ENCODE assay signal across 22 cellular contexts in the genomic region with DNA sequence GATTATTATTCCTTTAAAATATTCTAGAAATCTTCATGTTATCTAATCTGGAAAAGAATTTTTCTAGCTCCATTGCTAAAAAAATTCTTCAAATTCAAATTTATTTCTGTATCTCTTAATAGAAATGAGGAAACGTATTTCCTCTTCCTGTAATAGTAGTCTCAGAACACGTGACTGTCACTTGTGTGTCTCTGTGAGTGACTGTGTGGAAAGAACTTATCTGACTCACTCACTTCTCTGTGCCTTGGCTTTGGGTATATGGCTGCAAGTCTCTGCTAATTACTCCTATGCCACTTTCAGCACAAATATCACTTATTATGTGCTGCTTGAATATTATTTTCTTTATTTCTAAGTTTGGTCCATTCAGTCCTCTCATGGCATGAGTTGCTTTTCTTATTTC.
DNase-seq lines count a peak whose midpoint lies in the region; ATAC-seq, FAIRE-seq and TF ChIP-seq lines count a peak whose summit lies in the region.
"Had no signal": no experiment of that assay in that cellular context is flagged by ENCODE, and none has a peak within 500 bp of the region (broad histone marks: within the 10 kb centered on the region; RNA-seq: fewer than 3 reads in every experiment).

No MANE protein-coding gene starts in this region.

- POLR2A ChIA-PET in H1 (lab: Charles Lee; ENCODE audit: partially characterized antibody) = interaction anchor here (0.8 to 1.5 kb wide), 4 partner anchors 11 to 18 kb away, joined by 3 to 5 read pairs (median 4); no protein-coding TSS in a partner anchor

- no peak overlapping the region for H2AFZ ChIP-seq in H1 (ENCODE audit: low read length)
- H2AFZ ChIP-seq: GM23248 had no signal

- H2BK20ac ChIP-seq in H1 (ENCODE audit: low read length) = peak overlapping the region; percentile 100

- peak overlapping the region; percentile 97 for H4K91ac ChIP-seq in H1 (replicated peaks; ENCODE audit: insufficient read length, low read length)

- peak overlapping the region; percentile 96; the same call in 1 of the 2 replicates for H2BK12ac ChIP-seq in H1 (ENCODE audit: low read depth, low read length)

- H4K5ac ChIP-seq in H1 (ENCODE audit: insufficient read length, low read depth, low read length) = peak overlapping the region; percentile 85
- H4K5ac ChIP-seq in mesendoderm (ENCODE audit: low read length) = no peak overlapping the region

- H3K14ac ChIP-seq in H1 (ENCODE audit: insufficient read length) = no peak overlapping the region

- H3K23ac ChIP-seq in H1 (ENCODE audit: insufficient read length) (no peak overlapping the region), mesendoderm (ENCODE audit: low read length) (no peak overlapping the region)

- peak overlapping the region; percentile 33 to 82; a peak in 2 of 4 replicates for H3K4me2 ChIP-seq in H1 (ENCODE audit: insufficient read depth in 1 of 2, low read depth in 2 of 2, low read length in 2 of 2)
- no peak overlapping the region for H3K4me2 ChIP-seq in mesendoderm (ENCODE audit: low read length)

- H2BK5ac ChIP-seq in H1 (ENCODE audit: low read depth, low read length) (peak overlapping the region; percentile 100), mesendoderm (ENCODE audit: low read length) (peak overlapping the region; percentile 64)

- H4K8ac ChIP-seq in H1 (ENCODE audit: extremely low read depth, insufficient read depth, low read length) (no peak overlapping the region), mesendoderm (ENCODE audit: low read depth, low read length) (no peak overlapping the region)

- TF ChIP-seq POLR2A in H1 (IDR thresholded peaks at IDR 0.05; ENCODE audit: control extremely low read depth in 1 of 2, low read depth in 2 of 2, low read length in 2 of 2) = no peak

- H3K4me3 ChIP-seq in H1 (ENCODE audit: extremely low read depth in 1 of 4, insufficient read depth in 2 of 4, low read depth in 3 of 4, low read length in 4 of 4) = peak overlapping the region in 2 of 4 experiments; percentile 79 to 83; a peak in 3 of 8 replicates
- no peak overlapping the region for H3K4me3 ChIP-seq in mesendoderm (ENCODE audit: low read length)
- no peak overlapping the region for H3K4me3 ChIP-seq in small intestine (ENCODE audit: low read depth in 1 of 2, low read length in 2 of 2)
- H3K4me3 ChIP-seq: GM23248, SJCRH30 had no signal

- TF ChIP-seq RAD21 in H1 (IDR thresholded peaks at IDR 0.05 in 1 of 2, conservative IDR thresholded peaks at IDR 0.05 in 1 of 2; ENCODE audit: low read depth in 2 of 2, low read length in 2 of 2) = no peak

- 18% methylated on average over 2 of the region's 2 CpGs; no CpG with 5 or more reads in 1 of the 2 experiments for WGBS in H1 (ENCODE audit: extremely low coverage in 1 of 2, insufficient coverage in 1 of 2, insufficient read length in 1 of 2, insufficient replicate concordance in 2 of 2, low coverage in 1 of 2, low lambda C conversion rate in 2 of 2, missing lambda C conversion rate in 1 of 2), 2 experiments
- no CpG with 5 or more reads among the region's 2 CpGs for WGBS in mesendoderm (ENCODE audit: extremely low coverage, insufficient coverage, low lambda C conversion rate)
- WGBS in small intestine, 3 donors = 48 to 50% (median 49%) methylated on average over 2 of the region's 2 CpGs

- DNase-seq in HCEC 1CT = peak; percentile 5
- peak; percentile 40 for DNase-seq in MV-4-11 (lab: John Stamatoyannopoulos, UW)
- no peak for DNase-seq in H1 (ENCODE audit: low read depth in 1 of 2, low spot score in 2 of 2)
- DNase-seq in mesendoderm = peak; percentile 71
- DNase-seq in small intestine = no peak
- DNase-seq: Caco-2; CD4-positive, alpha-beta T cell; DMS 273 treated with DMSO at 0.1 percent for 48 hours; DMS79 treated with DMSO at 0.1 percent for 48 hours; GM23248; IMR-90; NCI-H1105; NCI-H146; NCI-H2029; NCI-H2227 treated with DMSO at 0.1 percent for 48 hours; NCI-H510A treated with DMSO at 0.1 percent for 48 hours; NCI-H748 treated with DMSO at 0.1 percent for 48 hours; SJCRH30; T-cell had no signal

- H3K9me3 ChIP-seq in H1 (ENCODE audit: insufficient read depth in 2 of 2, low read depth in 1 of 2, low read length in 1 of 2) = no peaks in the 10 kb centered on the region
- H3K9me3 ChIP-seq in small intestine (ENCODE audit: control insufficient read depth, low read depth) = peaks cover 5% of the 10 kb centered on the region
- H3K9me3 ChIP-seq: Caco-2, SJCRH30 had no signal

- FAIRE-seq in H1 (lab: Jason Lieb, UNC) (no peak), small intestine (lab: Jason Lieb, UNC) (no peak)

- H4K20me1 ChIP-seq in H1 (replicated peaks in 1 of 2; ENCODE audit: control insufficient read depth in 1 of 2, insufficient read depth in 2 of 2, low read length in 2 of 2) = peaks cover 0 to 2% of the 10 kb centered on the region in 2 experiments

- no peak for TF ChIP-seq CTCF in H1 (IDR thresholded peaks at IDR 0.05; ENCODE audit: control extremely low read depth in 1 of 3, insufficient read depth in 1 of 3, low read depth in 1 of 3, low read length in 3 of 3)

- H3K18ac ChIP-seq in H1 (ENCODE audit: extremely low read depth, low read length) (peak overlapping the region; percentile 95), mesendoderm (ENCODE audit: low read length) (no peak overlapping the region)

- peaks cover 3% of the 10 kb centered on the region; the same call in 1 of the 2 replicates for H3K23me2 ChIP-seq in H1 (ENCODE audit: low read depth, low read length)

- H3K4ac ChIP-seq in H1 (replicated peaks; ENCODE audit: insufficient read length, low read depth, low read length) = peak overlapping the region; percentile 99
- no peak overlapping the region for H3K4ac ChIP-seq in mesendoderm (ENCODE audit: low read depth, low read length)

- H2BK15ac ChIP-seq in H1 (ENCODE audit: low read length) = 0 out of 2 replicates have a peak overlapping the region, but pooled peaks have one; percentile 53
- peak overlapping the region; percentile 74 for H2BK15ac ChIP-seq in mesendoderm (replicated peaks; ENCODE audit: low read depth)

- TF ChIP-seq EP300 in H1 (IDR thresholded peaks at IDR 0.05; ENCODE audit: borderline replicate concordance in 1 of 2, low read depth in 2 of 2, low read length in 2 of 2) = no peak

- CTCF ChIA-PET in H1 (lab: Charles Lee; ENCODE audit: partially characterized antibody) = no interaction called here

- peak overlapping the region; percentile 47; the same call in 1 of the 2 replicates for H3K27ac ChIP-seq in H1 (ENCODE audit: low read depth, low read length)
- no peak overlapping the region for H3K27ac ChIP-seq in mesendoderm (ENCODE audit: low read depth, low read length)
- no peak overlapping the region for H3K27ac ChIP-seq in small intestine (ENCODE audit: low read depth in 1 of 2, low read length in 1 of 2)
- H3K27ac ChIP-seq: GM23248, SJCRH30 had no signal

- H2BK120ac ChIP-seq in H1 (replicated peaks; ENCODE audit: low read depth, low read length) = peak overlapping the region; percentile 99
- H2BK120ac ChIP-seq in mesendoderm (ENCODE audit: low read depth, low read length) = no peak overlapping the region

- H3K56ac ChIP-seq in H1 (replicated peaks; ENCODE audit: insufficient read length, low read depth, low read length) (no peak overlapping the region), mesendoderm (ENCODE audit: low read length) (peak overlapping the region; percentile 1)

- H3K36me3 ChIP-seq in H1 (ENCODE audit: control insufficient read depth in 2 of 4, insufficient read depth in 4 of 4, low read length in 3 of 4) (peaks cover 0 to 6% (median 0%) of the 10 kb centered on the region in 4 experiments; a peak in 1 of 8 replicates), mesendoderm (ENCODE audit: control insufficient read depth, insufficient read depth, low read length) (no peaks in the 10 kb centered on the region), small intestine (ENCODE audit: control insufficient read depth in 2 of 2, insufficient read depth in 2 of 2, low read length in 2 of 2) (no peaks in the 10 kb centered on the region)
- H3K36me3 ChIP-seq: SJCRH30 had no signal

- H3K79me2 ChIP-seq in H1 (ENCODE audit: control insufficient read depth in 1 of 2, insufficient read depth in 2 of 2, low read length in 2 of 2) (peaks cover 15 to 60% of the 10 kb centered on the region in 2 experiments), mesendoderm (ENCODE audit: control insufficient read depth, insufficient read depth, low read length) (peaks cover 15% of the 10 kb centered on the region)

- H2AK5ac ChIP-seq in H1 (ENCODE audit: low read depth, low read length) (peak overlapping the region; percentile 100), mesendoderm (ENCODE audit: low read length) (no peak overlapping the region)

- no peak for ATAC-seq in HG02884 (IDR thresholded peaks at IDR 0.05; ENCODE audit: unreplicated experiment)
- ATAC-seq in HG02938 (IDR thresholded peaks at IDR 0.05; ENCODE audit: unreplicated experiment) = no peak
- ATAC-seq: Panc1, T-cell had no signal

- H3K27me3 ChIP-seq in H1 (replicated peaks in 1 of 4; ENCODE audit: control insufficient read depth in 3 of 4, extremely low read depth in 1 of 4, insufficient read depth in 3 of 4, low read length in 3 of 4) (no peaks in the 10 kb centered on the region), mesendoderm (ENCODE audit: insufficient read depth, low read length, poor library complexity) (no peaks in the 10 kb centered on the region), small intestine (ENCODE audit: control insufficient read depth in 2 of 2, insufficient read depth in 2 of 2, low read length in 2 of 2) (no peaks in the 10 kb centered on the region)

- no peaks in the 10 kb centered on the region for H3K79me1 ChIP-seq in H1 (ENCODE audit: low read depth, low read length)
- H3K79me1 ChIP-seq in mesendoderm (ENCODE audit: low read length) = no peaks in the 10 kb centered on the region

- H3K9ac ChIP-seq in H1 (replicated peaks in 1 of 4; ENCODE audit: extremely low read depth in 1 of 4, low read depth in 3 of 4, low read length in 3 of 4) (no peak overlapping the region; a peak in 1 of 7 replicates), mesendoderm (ENCODE audit: low read length) (no peak overlapping the region)
- H3K9ac ChIP-seq: GM23248 had no signal

- peaks cover 0 to 11% (median 7%) of the 10 kb centered on the region in 4 experiments; a peak in 4 of 7 replicates for H3K4me1 ChIP-seq in H1 (replicated peaks in 1 of 4; ENCODE audit: control insufficient read depth in 3 of 4, insufficient read depth in 4 of 4, low read length in 3 of 4)
- H3K4me1 ChIP-seq in mesendoderm (ENCODE audit: control insufficient read depth, low read depth, low read length) = peaks cover 4% of the 10 kb centered on the region
- H3K4me1 ChIP-seq in small intestine (ENCODE audit: control insufficient read depth in 2 of 2, insufficient read depth in 1 of 2, low read depth in 1 of 2, low read length in 1 of 2) = no peaks in the 10 kb centered on the region
- H3K4me1 ChIP-seq: Caco-2, SJCRH30 had no signal

TF ChIP-seq in H1, 55 proteins besides CTCF, POLR2A, EP300 and RAD21 (continues in another document):
- no peak for TF ChIP-seq RXRA (IDR thresholded peaks at IDR 0.05; ENCODE audit: insufficient read depth, low read depth, low read length)
- TF ChIP-seq, protein P1, sequence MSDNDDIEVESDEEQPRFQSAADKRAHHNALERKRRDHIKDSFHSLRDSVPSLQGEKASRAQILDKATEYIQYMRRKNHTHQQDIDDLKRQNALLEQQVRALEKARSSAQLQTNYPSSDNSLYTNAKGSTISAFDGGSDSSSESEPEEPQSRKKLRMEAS (IDR thresholded peaks at IDR 0.05) = no peak
- no peak for TF ChIP-seq SP4 (IDR thresholded peaks at IDR 0.05; ENCODE audit: low read length)
- no peak for TF ChIP-seq TAF7 (optimal IDR thresholded peaks at IDR 0.05; ENCODE audit: borderline replicate concordance, low read depth, low read length)

Comparison
In these comparisons a context has a peak if more than half of its experiments do, and no peak if none do; other contexts are left out.
1. DNase-seq: peak in HCEC 1CT (single experiment), MV-4-11 (single experiment) and mesendoderm (single experiment); none in H1 (0 of 2) and small intestine (single experiment).